ENCODE assay signal across 1 cellular context in the genomic region with DNA sequence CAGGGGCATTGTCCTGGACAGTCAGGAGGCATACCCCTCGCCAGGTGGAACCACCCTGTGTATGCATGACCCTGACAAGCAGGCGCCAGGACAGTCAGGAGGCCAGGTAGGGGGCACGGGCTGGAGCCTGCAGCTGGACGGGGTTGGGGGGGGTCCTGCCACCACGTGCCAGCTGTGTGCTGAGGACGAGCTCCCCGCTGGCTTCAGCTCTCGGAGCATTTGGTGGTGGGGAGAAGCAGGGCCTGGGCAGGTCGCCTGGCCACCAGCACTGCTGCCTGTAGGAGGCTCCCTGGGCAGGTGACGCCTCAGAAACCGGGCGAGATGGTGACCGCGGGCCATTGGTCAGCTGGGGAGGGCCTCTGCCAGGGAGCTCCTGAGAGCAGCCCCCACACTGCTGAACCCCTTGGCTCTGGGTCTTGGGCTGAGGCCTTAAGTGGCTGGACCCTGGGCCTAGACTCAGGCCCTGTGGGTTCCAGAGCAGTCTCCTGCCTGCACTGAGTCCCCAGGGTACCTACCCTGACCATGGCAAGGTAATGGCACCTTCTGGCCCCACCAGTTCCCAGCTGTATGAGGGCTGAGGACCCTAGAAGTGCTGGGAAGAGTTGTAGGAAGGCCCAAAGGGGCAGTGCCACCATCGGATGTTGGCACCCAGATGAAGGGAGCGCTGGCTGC.
TF ChIP-seq lines count a peak whose summit lies in the region.

No MANE protein-coding gene starts in this region.

TF ChIP-seq in HepG2, 621 proteins besides CTCF, POLR2A, EP300 and RAD21 (continued from another document and continues in another):
- TF ChIP-seq, protein P1, sequence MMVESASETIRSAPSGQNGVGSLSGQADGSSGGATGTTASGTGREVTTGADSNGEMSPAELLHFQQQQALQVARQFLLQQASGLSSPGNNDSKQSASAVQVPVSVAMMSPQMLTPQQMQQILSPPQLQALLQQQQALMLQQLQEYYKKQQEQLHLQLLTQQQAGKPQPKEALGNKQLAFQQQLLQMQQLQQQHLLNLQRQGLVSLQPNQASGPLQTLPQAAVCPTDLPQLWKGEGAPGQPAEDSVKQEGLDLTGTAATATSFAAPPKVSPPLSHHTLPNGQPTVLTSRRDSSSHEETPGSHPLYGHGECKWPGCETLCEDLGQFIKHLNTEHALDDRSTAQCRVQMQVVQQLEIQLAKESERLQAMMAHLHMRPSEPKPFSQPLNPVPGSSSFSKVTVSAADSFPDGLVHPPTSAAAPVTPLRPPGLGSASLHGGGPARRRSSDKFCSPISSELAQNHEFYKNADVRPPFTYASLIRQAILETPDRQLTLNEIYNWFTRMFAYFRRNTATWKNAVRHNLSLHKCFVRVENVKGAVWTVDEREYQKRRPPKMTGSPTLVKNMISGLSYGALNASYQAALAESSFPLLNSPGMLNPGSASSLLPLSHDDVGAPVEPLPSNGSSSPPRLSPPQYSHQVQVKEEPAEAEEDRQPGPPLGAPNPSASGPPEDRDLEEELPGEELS (CRISPR knock-in tag; IDR thresholded peaks at IDR 0.05), result no peak; the same call in 1 of the 2 replicates
- no peak for TF ChIP-seq KLF6 (CRISPR knock-in tag; IDR thresholded peaks at IDR 0.05)
- no peak for TF ChIP-seq SRSF1 (optimal IDR thresholded peaks at IDR 0.05; ENCODE audit: low read depth, low read length)
- TF ChIP-seq SOX6 (IDR thresholded peaks at IDR 0.05), result no peak
- TF ChIP-seq SOX6 (CRISPR knock-in tag; IDR thresholded peaks at IDR 0.05), result peak; percentile 77
- TF ChIP-seq ZSCAN20 (CRISPR knock-in tag; IDR thresholded peaks at IDR 0.05; ENCODE audit: borderline replicate concordance), result 0 out of 2 replicates have a peak, but pooled peaks have one; percentile 9
- TF ChIP-seq, protein P2, sequence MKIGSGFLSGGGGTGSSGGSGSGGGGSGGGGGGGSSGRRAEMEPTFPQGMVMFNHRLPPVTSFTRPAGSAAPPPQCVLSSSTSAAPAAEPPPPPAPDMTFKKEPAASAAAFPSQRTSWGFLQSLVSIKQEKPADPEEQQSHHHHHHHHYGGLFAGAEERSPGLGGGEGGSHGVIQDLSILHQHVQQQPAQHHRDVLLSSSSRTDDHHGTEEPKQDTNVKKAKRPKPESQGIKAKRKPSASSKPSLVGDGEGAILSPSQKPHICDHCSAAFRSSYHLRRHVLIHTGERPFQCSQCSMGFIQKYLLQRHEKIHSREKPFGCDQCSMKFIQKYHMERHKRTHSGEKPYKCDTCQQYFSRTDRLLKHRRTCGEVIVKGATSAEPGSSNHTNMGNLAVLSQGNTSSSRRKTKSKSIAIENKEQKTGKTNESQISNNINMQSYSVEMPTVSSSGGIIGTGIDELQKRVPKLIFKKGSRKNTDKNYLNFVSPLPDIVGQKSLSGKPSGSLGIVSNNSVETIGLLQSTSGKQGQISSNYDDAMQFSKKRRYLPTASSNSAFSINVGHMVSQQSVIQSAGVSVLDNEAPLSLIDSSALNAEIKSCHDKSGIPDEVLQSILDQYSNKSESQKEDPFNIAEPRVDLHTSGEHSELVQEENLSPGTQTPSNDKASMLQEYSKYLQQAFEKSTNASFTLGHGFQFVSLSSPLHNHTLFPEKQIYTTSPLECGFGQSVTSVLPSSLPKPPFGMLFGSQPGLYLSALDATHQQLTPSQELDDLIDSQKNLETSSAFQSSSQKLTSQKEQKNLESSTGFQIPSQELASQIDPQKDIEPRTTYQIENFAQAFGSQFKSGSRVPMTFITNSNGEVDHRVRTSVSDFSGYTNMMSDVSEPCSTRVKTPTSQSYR (CRISPR knock-in tag; IDR thresholded peaks at IDR 0.05; ENCODE audit: borderline replicate concordance), result peak; percentile 49; the same call in 1 of the 2 replicates
- TF ChIP-seq ZNF660 (CRISPR knock-in tag; IDR thresholded peaks at IDR 0.05; ENCODE audit: borderline replicate concordance, low read depth), result peak; percentile 62; the same call in 1 of the 2 replicates
- TF ChIP-seq CC2D1A (CRISPR knock-in tag; IDR thresholded peaks at IDR 0.05), result 0 out of 2 replicates have a peak, but pooled peaks have one; percentile 69
- TF ChIP-seq SALL1 (CRISPR knock-in tag; IDR thresholded peaks at IDR 0.05), result no peak
- TF ChIP-seq, protein P3, sequence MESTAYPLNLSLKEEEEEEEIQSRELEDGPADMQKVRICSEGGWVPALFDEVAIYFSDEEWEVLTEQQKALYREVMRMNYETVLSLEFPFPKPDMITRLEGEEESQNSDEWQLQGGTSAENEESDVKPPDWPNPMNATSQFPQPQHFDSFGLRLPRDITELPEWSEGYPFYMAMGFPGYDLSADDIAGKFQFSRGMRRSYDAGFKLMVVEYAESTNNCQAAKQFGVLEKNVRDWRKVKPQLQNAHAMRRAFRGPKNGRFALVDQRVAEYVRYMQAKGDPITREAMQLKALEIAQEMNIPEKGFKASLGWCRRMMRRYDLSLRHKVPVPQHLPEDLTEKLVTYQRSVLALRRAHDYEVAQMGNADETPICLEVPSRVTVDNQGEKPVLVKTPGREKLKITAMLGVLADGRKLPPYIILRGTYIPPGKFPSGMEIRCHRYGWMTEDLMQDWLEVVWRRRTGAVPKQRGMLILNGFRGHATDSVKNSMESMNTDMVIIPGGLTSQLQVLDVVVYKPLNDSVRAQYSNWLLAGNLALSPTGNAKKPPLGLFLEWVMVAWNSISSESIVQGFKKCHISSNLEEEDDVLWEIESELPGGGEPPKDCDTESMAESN (CRISPR knock-in tag; conservative IDR thresholded peaks at IDR 0.05), result peak; percentile 14
- TF ChIP-seq, protein P4, sequence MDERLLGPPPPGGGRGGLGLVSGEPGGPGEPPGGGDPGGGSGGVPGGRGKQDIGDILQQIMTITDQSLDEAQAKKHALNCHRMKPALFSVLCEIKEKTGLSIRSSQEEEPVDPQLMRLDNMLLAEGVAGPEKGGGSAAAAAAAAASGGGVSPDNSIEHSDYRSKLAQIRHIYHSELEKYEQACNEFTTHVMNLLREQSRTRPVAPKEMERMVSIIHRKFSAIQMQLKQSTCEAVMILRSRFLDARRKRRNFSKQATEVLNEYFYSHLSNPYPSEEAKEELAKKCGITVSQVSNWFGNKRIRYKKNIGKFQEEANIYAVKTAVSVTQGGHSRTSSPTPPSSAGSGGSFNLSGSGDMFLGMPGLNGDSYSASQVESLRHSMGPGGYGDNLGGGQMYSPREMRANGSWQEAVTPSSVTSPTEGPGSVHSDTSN (CRISPR knock-in tag; IDR thresholded peaks at IDR 0.05), result no peak
- 0 out of 2 replicates have a peak, but pooled peaks have one; percentile 31 for TF ChIP-seq ZMYM4 (CRISPR knock-in tag; IDR thresholded peaks at IDR 0.05)
- TF ChIP-seq ZNF616 (CRISPR knock-in tag; IDR thresholded peaks at IDR 0.05; ENCODE audit: low read depth), result peak; percentile 34; the same call in 1 of the 2 replicates
- peak; percentile 73 for TF ChIP-seq EED (CRISPR knock-in tag; IDR thresholded peaks at IDR 0.05)
- no peak for TF ChIP-seq EEA1 (CRISPR knock-in tag; IDR thresholded peaks at IDR 0.05; ENCODE audit: borderline replicate concordance)
- peak; percentile 33; the same call in 1 of the 2 replicates for TF ChIP-seq SMAD3 (CRISPR knock-in tag; IDR thresholded peaks at IDR 0.05)
- no peak for TF ChIP-seq PLRG1 (conservative IDR thresholded peaks at IDR 0.05)
- TF ChIP-seq, protein P5, sequence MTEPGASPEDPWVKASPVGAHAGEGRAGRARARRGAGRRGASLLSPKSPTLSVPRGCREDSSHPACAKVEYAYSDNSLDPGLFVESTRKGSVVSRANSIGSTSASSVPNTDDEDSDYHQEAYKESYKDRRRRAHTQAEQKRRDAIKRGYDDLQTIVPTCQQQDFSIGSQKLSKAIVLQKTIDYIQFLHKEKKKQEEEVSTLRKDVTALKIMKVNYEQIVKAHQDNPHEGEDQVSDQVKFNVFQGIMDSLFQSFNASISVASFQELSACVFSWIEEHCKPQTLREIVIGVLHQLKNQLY (CRISPR knock-in tag; IDR thresholded peaks at IDR 0.05), result 0 out of 2 replicates have a peak, but pooled peaks have one; percentile 51
- TF ChIP-seq TAF1 (CRISPR knock-in tag; IDR thresholded peaks at IDR 0.05), result 0 out of 2 replicates have a peak, but pooled peaks have one; percentile 8
- TF ChIP-seq ZNF567 (CRISPR knock-in tag; IDR thresholded peaks at IDR 0.05; ENCODE audit: borderline replicate concordance), result no peak
- no peak for TF ChIP-seq YY1 (IDR thresholded peaks at IDR 0.05; ENCODE audit: insufficient read depth, insufficient replicate concordance, low read depth, low read length)
- no peak for TF ChIP-seq CBX2 (IDR thresholded peaks at IDR 0.05; ENCODE audit: low read depth, low read length)
- TF ChIP-seq CBX2 (CRISPR knock-in tag; IDR thresholded peaks at IDR 0.05; ENCODE audit: low read depth), result peak; percentile 71; the same call in 1 of the 2 replicates
- TF ChIP-seq, protein P6, sequence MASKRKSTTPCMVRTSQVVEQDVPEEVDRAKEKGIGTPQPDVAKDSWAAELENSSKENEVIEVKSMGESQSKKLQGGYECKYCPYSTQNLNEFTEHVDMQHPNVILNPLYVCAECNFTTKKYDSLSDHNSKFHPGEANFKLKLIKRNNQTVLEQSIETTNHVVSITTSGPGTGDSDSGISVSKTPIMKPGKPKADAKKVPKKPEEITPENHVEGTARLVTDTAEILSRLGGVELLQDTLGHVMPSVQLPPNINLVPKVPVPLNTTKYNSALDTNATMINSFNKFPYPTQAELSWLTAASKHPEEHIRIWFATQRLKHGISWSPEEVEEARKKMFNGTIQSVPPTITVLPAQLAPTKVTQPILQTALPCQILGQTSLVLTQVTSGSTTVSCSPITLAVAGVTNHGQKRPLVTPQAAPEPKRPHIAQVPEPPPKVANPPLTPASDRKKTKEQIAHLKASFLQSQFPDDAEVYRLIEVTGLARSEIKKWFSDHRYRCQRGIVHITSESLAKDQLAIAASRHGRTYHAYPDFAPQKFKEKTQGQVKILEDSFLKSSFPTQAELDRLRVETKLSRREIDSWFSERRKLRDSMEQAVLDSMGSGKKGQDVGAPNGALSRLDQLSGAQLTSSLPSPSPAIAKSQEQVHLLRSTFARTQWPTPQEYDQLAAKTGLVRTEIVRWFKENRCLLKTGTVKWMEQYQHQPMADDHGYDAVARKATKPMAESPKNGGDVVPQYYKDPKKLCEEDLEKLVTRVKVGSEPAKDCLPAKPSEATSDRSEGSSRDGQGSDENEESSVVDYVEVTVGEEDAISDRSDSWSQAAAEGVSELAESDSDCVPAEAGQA (IDR thresholded peaks at IDR 0.05; ENCODE audit: low read depth), result no peak
- TF ChIP-seq, protein P6 (CRISPR knock-in tag; IDR thresholded peaks at IDR 0.05; ENCODE audit: borderline replicate concordance), result peak; percentile 66
- no peak for TF ChIP-seq ZNF678 (CRISPR knock-in tag; IDR thresholded peaks at IDR 0.05)
- TF ChIP-seq ZNF33A (CRISPR knock-in tag; IDR thresholded peaks at IDR 0.05; ENCODE audit: borderline replicate concordance), result no peak
- 0 out of 2 replicates have a peak, but pooled peaks have one; percentile 30 for TF ChIP-seq ZNF326 (CRISPR knock-in tag; IDR thresholded peaks at IDR 0.05; ENCODE audit: borderline replicate concordance)
- TF ChIP-seq ZC3H4 (CRISPR knock-in tag; IDR thresholded peaks at IDR 0.05; ENCODE audit: borderline replicate concordance), result peak; percentile 81
- TF ChIP-seq HNRNPL (IDR thresholded peaks at IDR 0.05; ENCODE audit: low read depth, low read length), result peak; percentile 93
- peak; percentile 39; the same call in 1 of the 2 replicates for TF ChIP-seq ZNF205 (CRISPR knock-in tag; IDR thresholded peaks at IDR 0.05)
- TF ChIP-seq KLF11 (CRISPR knock-in tag; IDR thresholded peaks at IDR 0.05), result peak; percentile 82; the same call in 1 of the 2 replicates
- 0 out of 2 replicates have a peak, but pooled peaks have one; percentile 28 for TF ChIP-seq SOX5 (CRISPR knock-in tag; IDR thresholded peaks at IDR 0.05; ENCODE audit: borderline replicate concordance)
- TF ChIP-seq MLLT10 (CRISPR knock-in tag; IDR thresholded peaks at IDR 0.05), result 0 out of 2 replicates have a peak, but pooled peaks have one; percentile 35
- peak; percentile 56 for TF ChIP-seq ZSCAN21 (CRISPR knock-in tag; IDR thresholded peaks at IDR 0.05; ENCODE audit: borderline replicate concordance)
- TF ChIP-seq MEF2D (CRISPR knock-in tag; IDR thresholded peaks at IDR 0.05), result peak; percentile 70; the same call in 1 of the 2 replicates
- TF ChIP-seq, protein P7, sequence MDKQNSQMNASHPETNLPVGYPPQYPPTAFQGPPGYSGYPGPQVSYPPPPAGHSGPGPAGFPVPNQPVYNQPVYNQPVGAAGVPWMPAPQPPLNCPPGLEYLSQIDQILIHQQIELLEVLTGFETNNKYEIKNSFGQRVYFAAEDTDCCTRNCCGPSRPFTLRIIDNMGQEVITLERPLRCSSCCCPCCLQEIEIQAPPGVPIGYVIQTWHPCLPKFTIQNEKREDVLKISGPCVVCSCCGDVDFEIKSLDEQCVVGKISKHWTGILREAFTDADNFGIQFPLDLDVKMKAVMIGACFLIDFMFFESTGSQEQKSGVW (CRISPR knock-in tag; IDR thresholded peaks at IDR 0.05; ENCODE audit: borderline replicate concordance), result no peak
- no peak; the same call in 1 of the 2 replicates for TF ChIP-seq DMAP1 (CRISPR knock-in tag; IDR thresholded peaks at IDR 0.05)
